8 cellular contexts compared by ENCODE assay signal in the genomic region with DNA sequence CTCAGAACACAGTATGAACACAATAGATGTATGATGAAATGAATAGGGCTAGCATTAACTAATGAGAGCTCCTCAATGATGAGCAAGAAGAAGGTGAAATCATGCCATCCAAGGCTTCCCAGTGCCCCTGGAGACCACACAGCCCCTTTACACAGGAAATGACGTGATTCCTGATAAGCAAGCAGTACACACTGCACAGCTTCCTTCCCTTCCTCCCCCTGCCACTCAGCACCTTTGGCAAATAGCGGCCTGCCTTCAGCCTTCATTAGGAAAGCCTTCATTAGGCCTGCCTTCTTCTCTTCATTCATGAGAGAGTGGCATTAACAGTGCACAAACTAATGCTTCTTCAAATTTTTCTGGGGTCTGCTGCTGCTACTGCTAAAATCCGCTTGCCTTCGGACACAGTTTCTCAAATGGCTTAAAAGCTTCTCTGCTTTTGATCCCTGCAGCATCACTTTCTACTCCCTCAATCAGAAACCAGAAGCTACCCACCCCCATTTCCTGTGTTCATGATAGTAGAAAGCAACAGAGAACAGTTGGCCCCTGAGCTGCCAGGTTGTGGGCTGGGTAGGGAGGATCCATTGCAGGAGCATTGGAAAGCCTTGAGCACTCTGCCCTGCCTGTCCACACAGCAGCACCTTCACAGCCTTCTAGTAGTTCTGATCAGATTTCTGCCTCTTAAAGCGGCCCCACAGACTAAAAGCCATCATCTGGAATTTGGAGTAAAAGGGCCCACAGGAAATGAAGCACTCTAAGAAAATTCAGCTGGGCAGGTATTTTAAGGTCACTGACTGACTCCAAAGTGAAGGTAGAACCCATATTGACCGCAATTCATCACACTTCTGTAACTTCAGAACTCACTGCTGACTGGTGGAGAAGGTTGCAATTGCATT.
A peak's percentile ranks its signal among the peaks of the same experiment; 100 is the strongest.
DNase-seq lines count a peak whose midpoint lies in the region; ATAC-seq and TF ChIP-seq lines count a peak whose summit lies in the region.

No MANE protein-coding gene starts in this region.

- no peaks in the 10 kb centered on the region for H3K9me3 ChIP-seq in tibial nerve

- no peak for TF ChIP-seq CTCF in tibial nerve (IDR thresholded peaks at IDR 0.05)
- TF ChIP-seq CTCF in chondrocyte (IDR thresholded peaks at IDR 0.05) = no peak

- no peak for TF ChIP-seq POLR2A in tibial nerve (IDR thresholded peaks at IDR 0.05)

- H3K4me1 Mint-ChIP-seq in chondrocyte (ENCODE audit: low read depth) = peaks cover 27% of the 10 kb centered on the region

- H3K9me3 Mint-ChIP-seq in chondrocyte (ENCODE audit: low read depth) = no peaks in the 10 kb centered on the region

- no peaks in the 10 kb centered on the region for H3K36me3 Mint-ChIP-seq in chondrocyte (ENCODE audit: low read depth)

- DNase-seq in T-helper 1 cell = peak in 4 of 5 donors; percentile 19 to 80 (median 32)
- peak; percentile 11 for DNase-seq in effector CD8-positive, alpha-beta T cell (lab: John Stamatoyannopoulos, UW)
- DNase-seq in stimulated activated naive CD4-positive, alpha-beta T cell treated with Interleukin-2 at 50 U/mL for 16 hours (lab: John Stamatoyannopoulos, UW) = peak; percentile 23
- no peak for DNase-seq in NCI-H2227 (lab: John Stamatoyannopoulos, UW; ENCODE audit: unreplicated experiment)
- no peak for DNase-seq in tibial nerve (ENCODE audit: low spot score in 2 of 2)
- no peak for DNase-seq in chondrocyte (ENCODE audit: low spot score)

- H3K27ac ChIP-seq in tibial nerve = peak overlapping the region in 1 of 4 donors; percentile 27

- TF ChIP-seq EP300 in tibial nerve (IDR thresholded peaks at IDR 0.05) = no peak

- 52 to 59% methylated on average over 6 of the region's 6 CpGs for WGBS in tibial nerve, 2 donors

- no peaks in the 10 kb centered on the region for H3K4me1 ChIP-seq in tibial nerve

- no peak overlapping the region for H3K4me3 ChIP-seq in tibial nerve

- H3K4me3 Mint-ChIP-seq in chondrocyte (ENCODE audit: unreplicated experiment) = no peak overlapping the region

- ATAC-seq in GM18868 (IDR thresholded peaks at IDR 0.05; ENCODE audit: unreplicated experiment) (peak; percentile 81), HG02759 (IDR thresholded peaks at IDR 0.05; ENCODE audit: unreplicated experiment) (peak; percentile 82)

- H3K27me3 Mint-ChIP-seq in chondrocyte (ENCODE audit: low read depth) = no peaks in the 10 kb centered on the region

- no peak overlapping the region for H3K27ac Mint-ChIP-seq in chondrocyte (ENCODE audit: unreplicated experiment)

- no peaks in the 10 kb centered on the region for H3K36me3 ChIP-seq in tibial nerve

- H3K27me3 ChIP-seq in tibial nerve = no peaks in the 10 kb centered on the region

Comparison
In these comparisons a context has a peak if more than half of its experiments do, and no peak if none do; other contexts are left out.
1. DNase-seq: peak in T-helper 1 cell (4 of 5), effector CD8-positive, alpha-beta T cell (single experiment) and stimulated activated naive CD4-positive, alpha-beta T cell treated with Interleukin-2 at 50 U/mL for 16 hours (single experiment); none in NCI-H2227 (single experiment), tibial nerve (0 of 2) and chondrocyte (single experiment).